ENCODE assay signal across 7 cellular contexts in the genomic region with DNA sequence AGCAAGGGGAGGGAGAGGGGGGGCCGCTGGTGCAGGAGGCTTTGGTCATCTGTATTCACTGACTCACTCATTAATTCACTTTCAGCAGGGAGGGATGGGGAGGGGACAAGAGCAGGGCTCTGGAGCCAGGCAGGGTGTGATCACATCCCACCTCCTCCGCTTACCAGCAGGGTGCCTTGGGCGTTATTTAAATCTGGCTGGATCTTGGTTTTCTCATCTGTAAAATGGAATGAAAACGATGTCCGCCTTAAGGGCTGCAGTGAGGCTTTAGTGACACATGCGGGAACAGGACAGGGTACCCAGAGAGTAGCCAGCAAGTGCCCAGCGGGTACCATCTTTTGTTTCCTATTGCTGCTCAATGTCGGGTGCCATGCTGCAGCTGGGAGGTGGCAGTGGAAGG.
"Had no signal": no experiment of that assay in that cellular context is flagged by ENCODE, and none has a peak within 500 bp of the region (broad histone marks: within the 10 kb centered on the region; RNA-seq: fewer than 3 reads in every experiment).

No MANE protein-coding gene starts in this region.

- H2AFZ ChIP-seq: GM23248, GM23338 had no signal

- H3K4me3 ChIP-seq: GM23248, GM23338 had no signal

- H3K27ac ChIP-seq: GM23248 had no signal

- DNase-seq: GM23248, GOT3, H7, H9, HCEC 1CT, HFFc6 had no signal

- H3K27ac Mint-ChIP-seq: GM23338, HFFc6 had no signal

- H3K4me1 Mint-ChIP-seq: GM23338 had no signal

- H3K4me3 Mint-ChIP-seq: GM23338, H9, HFFc6 had no signal

- H3K4me2 ChIP-seq: GM23338 had no signal

- H3K9ac ChIP-seq: GM23248 had no signal

- H3K9me3 Mint-ChIP-seq: HFFc6 had no signal
